Comparison of ENCODE assay signal across 11 cellular contexts in genomic region chr11:86251285-86251830, GRCh38. TPM values are rescaled to one million over a fixed set of nuclear protein-coding genes. Genes with fewer than 3 reads are reported as not detected.
DNase-seq lines count a peak whose midpoint lies in the region; TF ChIP-seq lines count a peak whose summit lies in the region.
"Had no signal": no experiment of that assay in that cellular context is flagged by ENCODE, and none has a peak within 500 bp of the region (broad histone marks: within the 10 kb centered on the region; RNA-seq: fewer than 3 reads in every experiment).

No MANE protein-coding gene starts in this region.

- H3K4me1 ChIP-seq in GM23248 (ENCODE audit: insufficient read depth) = peaks cover 38% of the 10 kb centered on the region

- peaks cover 100% of the 10 kb centered on the region for H3K79me2 ChIP-seq in GM23248 (ENCODE audit: insufficient read depth)
- H3K79me2 ChIP-seq in SU-DHL-6 (ENCODE audit: insufficient read depth, low read length) = peaks cover 93% of the 10 kb centered on the region

- H3K27me3 ChIP-seq in GM23248 (replicated peaks; ENCODE audit: insufficient read depth) (no peaks in the 10 kb centered on the region), SU-DHL-6 (ENCODE audit: low read length) (no peaks in the 10 kb centered on the region)

- H3K36me3 ChIP-seq in GM23248 (ENCODE audit: low read depth) (0 out of 2 replicates have a peak, but pooled peaks cover 6% of the 10 kb centered on the region), SU-DHL-6 (ENCODE audit: low read length) (peaks cover 34% of the 10 kb centered on the region)

- peak overlapping the region; percentile 60 for H3K4me3 ChIP-seq in GM23248
- no peak overlapping the region for H3K4me3 ChIP-seq in SU-DHL-6 (ENCODE audit: insufficient read depth, low read length, poor library complexity, severe bottlenecking)

- no peak for TF ChIP-seq CTCF in SU-DHL-6 (IDR thresholded peaks at IDR 0.05; ENCODE audit: insufficient read depth, low read length, poor library complexity, severe bottlenecking)

- no peaks in the 10 kb centered on the region for H3K9me2 ChIP-seq in GM23248 (ENCODE audit: insufficient read depth)
- no peaks in the 10 kb centered on the region for H3K9me2 ChIP-seq in SU-DHL-6 (replicated peaks; ENCODE audit: insufficient read depth, low read length)

- H3F3A ChIP-seq in GM23248 (ENCODE audit: insufficient read depth) (no peaks in the 10 kb centered on the region), SU-DHL-6 (ENCODE audit: insufficient read depth) (no peaks in the 10 kb centered on the region)

- H4K20me1 ChIP-seq in GM23248 (ENCODE audit: insufficient read depth) (no peaks in the 10 kb centered on the region), SU-DHL-6 (ENCODE audit: low read depth, low read length) (peaks cover 25% of the 10 kb centered on the region)

- H2AFZ ChIP-seq in GM23248 (peak overlapping the region; percentile 48), SU-DHL-6 (ENCODE audit: low read depth, low read length, severe bottlenecking) (no peak overlapping the region)

- H3K27ac ChIP-seq in GM23248 = peak overlapping the region; percentile 40
- H3K27ac ChIP-seq in SU-DHL-6 (ENCODE audit: low read depth, low read length) = no peak overlapping the region

- DNase-seq in EH (ENCODE audit: low read depth) (peak; percentile 16), GM23248 (peak; percentile 32), foreskin melanocyte (peak; percentile 46), A172 (ENCODE audit: low spot score) (no peak), SHP77 (lab: John Stamatoyannopoulos, UW) (no peak), superior temporal gyrus (ENCODE audit: extremely low spot score) (no peak)
- DNase-seq in stimulated activated CD4-positive, alpha-beta T cell treated with anti-CD3 and anti-CD28 coated beads, Interleukin-1b, Interleukin-23, amount 100 ng/mL, for 48 hours = no peak
- DNase-seq: DMS153, kidney glomerular epithelial cell, NCI-H1436 treated with DMSO at 0.1 percent for 48 hours had no signal

- H3K9me3 ChIP-seq in GM23248 (ENCODE audit: low read depth) = no peaks in the 10 kb centered on the region
- no peaks in the 10 kb centered on the region for H3K9me3 ChIP-seq in SU-DHL-6 (ENCODE audit: insufficient read depth, low read length)

- in situ Hi-C loops in GM23248 (cut with MboI) = no loop called here

- H3K4me2 ChIP-seq in GM23248 (ENCODE audit: unreplicated experiment) (peak overlapping the region; percentile 83), SU-DHL-6 (ENCODE audit: low read depth, low read length, poor library complexity, severe bottlenecking) (peak overlapping the region; percentile 88)

- 8 to 11% methylated on average over 3 of the region's 3 CpGs for WGBS in GM23248 (ENCODE audit: low coverage in 1 of 2, low lambda C conversion rate in 2 of 2, missing lambda C conversion rate in 2 of 2), 2 experiments

- H3K9ac ChIP-seq in GM23248 = peak overlapping the region; percentile 61
- H3K9ac ChIP-seq in SU-DHL-6 (ENCODE audit: low read length) = no peak overlapping the region

RNA-seq across cellular contexts. Expression of gene EED, which starts 6.8 kb away (rescaled TPM):
- 15.0 and 24.0 TPM in 2 replicates for total RNA-seq in GM23248 (2014; rRNA removed; shearing (Covaris generic))
- polyA plus RNA-seq in GM23248 (2016; fragmentation: Nextera tagmentation; extraction: Ambion mirVana) = 19.4 and 20.1 TPM in 2 replicates
- total RNA-seq in A172 (2014; rRNA removed; shearing (Covaris generic)) = 35.1 and 36.7 TPM in 2 replicates

RNA-seq across cellular contexts. Expression of gene HIKESHI, which starts 50.7 kb away (rescaled TPM):
- 39.7 and 49.4 TPM in 2 replicates for total RNA-seq in GM23248 (2014; rRNA removed; shearing (Covaris generic))
- 88.6 and 90.0 TPM in 2 replicates for polyA plus RNA-seq in GM23248 (2016; fragmentation: Nextera tagmentation; extraction: Ambion mirVana)
- 90.4 and 106 TPM in 2 replicates for total RNA-seq in A172 (2014; rRNA removed; shearing (Covaris generic))

Comparison
In these comparisons a context has a peak if more than half of its experiments do, and no peak if none do; other contexts are left out.
1. DNase-seq: peak in EH (single experiment), GM23248 (single experiment) and foreskin melanocyte (single experiment); none in A172 (single experiment), SHP77 (0 of 2), stimulated activated CD4-positive, alpha-beta T cell treated with anti-CD3 and anti-CD28 coated beads, Interleukin-1b, Interleukin-23, amount 100 ng/mL, for 48 hours (single experiment) and superior temporal gyrus (single experiment).